22 cellular contexts compared by ENCODE assay signal in the genomic region with DNA sequence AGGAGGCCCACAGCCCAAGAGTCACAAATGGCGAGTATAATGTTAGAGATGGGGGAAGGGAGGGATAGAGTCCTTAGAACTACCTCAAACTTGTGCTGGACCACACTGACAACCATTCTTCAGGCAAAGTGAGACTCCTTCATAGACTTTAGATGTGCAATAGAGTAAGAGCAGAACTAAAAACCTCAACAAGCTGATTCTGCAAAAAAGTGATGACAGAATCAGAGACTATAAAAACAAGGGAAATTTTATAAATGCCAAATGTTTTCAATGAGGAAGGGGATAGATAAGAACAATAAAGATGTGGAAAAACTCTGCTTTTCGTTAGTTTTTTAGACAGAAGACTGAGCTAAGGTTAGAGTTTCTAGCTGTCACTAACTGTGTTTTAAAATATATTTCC.
"Had no signal": no experiment of that assay in that cellular context is flagged by ENCODE, and none has a peak within 500 bp of the region (broad histone marks: within the 10 kb centered on the region; RNA-seq: fewer than 3 reads in every experiment).

No MANE protein-coding gene starts in this region.

- H3K4me1 Mint-ChIP-seq: endodermal cell had no signal

- DNase-seq: colonic mucosa; effector CD8-positive, alpha-beta T cell; endodermal cell; foreskin keratinocyte; heart left ventricle; kidney; mesenchymal stem cell; midbrain; naive thymus-derived CD4-positive, alpha-beta T cell; occipital lobe; pancreas; stimulated activated CD4-positive, alpha-beta T cell treated with anti-CD3 and anti-CD28 coated beads, Interleukin-12 subunit alpha, Interleukin-12 subunit beta, amount 100 ng/mL, for 4 hours; stimulated activated CD4-positive, alpha-beta T cell treated with anti-CD3 and anti-CD28 coated beads, Interleukin-1b, Interleukin-23, amount 100 ng/mL, for 48 hours; stimulated activated CD4-positive, alpha-beta T cell treated with anti-CD3 and anti-CD28 coated beads, Interleukin-4, amount 100 ng/mL, for 1 hour; stimulated activated CD8-positive, alpha-beta memory T cell treated with anti-CD3 and anti-CD28 coated beads, Interleukin-4, amount 100 ng/mL, for 48 hours; upper lobe of left lung had no signal

- H3K9me3 Mint-ChIP-seq: dendritic cell treated with granulocyte-macrophage colony-stimulating factor and Interleukin-4, amounts not matched to agents 40 ng/mL and 50 ng/mL, for 4 days; endodermal cell; naive thymus-derived CD4-positive, alpha-beta T cell; stimulated activated naive CD8-positive, alpha-beta T cell treated with anti-CD3 and anti-CD28 coated beads, Interleukin-15, Interleukin-2, amounts not matched to agents 100 ng/mL and 50 ng/mL, for 24 hours had no signal

- H3K27me3 Mint-ChIP-seq: dendritic cell treated with granulocyte-macrophage colony-stimulating factor and Interleukin-4, amounts not matched to agents 40 ng/mL and 50 ng/mL, for 4 days; naive thymus-derived CD4-positive, alpha-beta T cell; progenitor cell of endocrine pancreas; stimulated activated naive CD8-positive, alpha-beta T cell treated with anti-CD3 and anti-CD28 coated beads, Interleukin-15, Interleukin-2, amounts not matched to agents 100 ng/mL and 50 ng/mL, for 24 hours had no signal

- H3K27ac Mint-ChIP-seq: dendritic cell treated with granulocyte-macrophage colony-stimulating factor and Interleukin-4, amounts not matched to agents 40 ng/mL and 50 ng/mL, for 4 days; endodermal cell; progenitor cell of endocrine pancreas; stimulated activated naive CD8-positive, alpha-beta T cell treated with anti-CD3 and anti-CD28 coated beads, Interleukin-15, Interleukin-2, amounts not matched to agents 100 ng/mL and 50 ng/mL, for 24 hours had no signal

- ATAC-seq: foreskin keratinocyte; gastroesophageal sphincter; heart left ventricle; left lobe of liver; naive thymus-derived CD4-positive, alpha-beta T cell; pancreas; sciatic nerve had no signal

- H3K4me3 Mint-ChIP-seq: dendritic cell treated with granulocyte-macrophage colony-stimulating factor and Interleukin-4, amounts not matched to agents 40 ng/mL and 50 ng/mL, for 4 days; endodermal cell; naive thymus-derived CD4-positive, alpha-beta T cell; stimulated activated naive CD8-positive, alpha-beta T cell treated with anti-CD3 and anti-CD28 coated beads, Interleukin-15, Interleukin-2, amounts not matched to agents 100 ng/mL and 50 ng/mL, for 24 hours had no signal
